14 cellular contexts compared by ENCODE assay signal in genomic region chr11:87116185-87116584, GRCh38.
DNase-seq lines count a peak whose midpoint lies in the region; ATAC-seq, FAIRE-seq and TF ChIP-seq lines count a peak whose summit lies in the region.
"Had no signal": no experiment of that assay in that cellular context is flagged by ENCODE, and none has a peak within 500 bp of the region (broad histone marks: within the 10 kb centered on the region; RNA-seq: fewer than 3 reads in every experiment).

No MANE protein-coding gene starts in this region.

- ATAC-seq in GM19455 (IDR thresholded peaks at IDR 0.05; ENCODE audit: unreplicated experiment), result no peak
- ATAC-seq: CD8-positive, alpha-beta T cell; GM12878 had no signal

- H4K20me1 ChIP-seq in SK-N-SH (ENCODE audit: insufficient read depth), result no peaks in the 10 kb centered on the region

- no peaks in the 10 kb centered on the region for H3K79me2 ChIP-seq in SK-N-SH (ENCODE audit: insufficient read depth)

- H3K4me3 ChIP-seq in SK-N-SH (ENCODE audit: low read depth in 2 of 2, low read length in 1 of 2), result no peak overlapping the region
- no peak overlapping the region for H3K4me3 ChIP-seq in kidney (ENCODE audit: low read length in 2 of 2)
- H3K4me3 ChIP-seq: GM12878, GM23248 had no signal

- H3K9me3 ChIP-seq in SK-N-SH (no peaks in the 10 kb centered on the region), kidney (ENCODE audit: control insufficient read depth in 1 of 2, low read length in 2 of 2) (no peaks in the 10 kb centered on the region)
- H3K9me3 ChIP-seq: Caco-2 had no signal

- H3K27me3 ChIP-seq in SK-N-SH (ENCODE audit: insufficient read depth), result no peaks in the 10 kb centered on the region

- H3K36me3 ChIP-seq in SK-N-SH (replicated peaks in 1 of 2; ENCODE audit: control insufficient read depth in 1 of 2, insufficient read depth in 2 of 2, low read length in 1 of 2), result no peaks in the 10 kb centered on the region
- no peaks in the 10 kb centered on the region for H3K36me3 ChIP-seq in kidney (ENCODE audit: control insufficient read depth in 1 of 2, insufficient read depth in 2 of 2, low read length in 2 of 2)

- POLR2A ChIA-PET in SK-N-SH (lab: Yijun Ruan, JAX), result no interaction called here

- H3K4me2 ChIP-seq in SK-N-SH, result no peak overlapping the region

- no peak for TF ChIP-seq RAD21 in SK-N-SH (IDR thresholded peaks at IDR 0.05; ENCODE audit: low read length)

- WGBS in SK-N-SH (ENCODE audit: low lambda C conversion rate), result 83% methylated on average over 1 of the region's 1 CpG

- DNase-seq in EH (ENCODE audit: low read depth) (peak; percentile 4), SK-N-SH (peak; percentile 47), fibroblast of gingiva (ENCODE audit: low read depth) (peak; percentile 23), kidney (no peak), NK-92 (lab: John Stamatoyannopoulos, UW; ENCODE audit: unreplicated experiment) (no peak), H4 (ENCODE audit: low spot score) (no peak)
- DNase-seq: Caco-2; CD8-positive, alpha-beta T cell; GM23248; H7; IMR-90 had no signal

- H3K9ac ChIP-seq in SK-N-SH, result no peak overlapping the region
- H3K9ac ChIP-seq in kidney (ENCODE audit: low read length in 2 of 2), result no peak overlapping the region
- H3K9ac ChIP-seq: GM23248 had no signal

- H3F3A ChIP-seq in SK-N-SH (replicated peaks; ENCODE audit: insufficient read depth), result peaks cover 4% of the 10 kb centered on the region

- H3K27ac ChIP-seq in SK-N-SH (ENCODE audit: low read depth in 2 of 2, low read length in 1 of 2) (no peak overlapping the region), kidney (ENCODE audit: low read depth in 2 of 2, low read length in 2 of 2) (no peak overlapping the region)
- H3K27ac ChIP-seq: GM23248 had no signal

- CTCF ChIA-PET in SK-N-SH (lab: Yijun Ruan, JAX), result no interaction called here

- peak in 1 of 2 experiments; percentile 88; a peak in 2 of 4 replicates for TF ChIP-seq EP300 in SK-N-SH (IDR thresholded peaks at IDR 0.05; ENCODE audit: borderline replicate concordance in 1 of 2, low read depth in 1 of 2, low read length in 1 of 2)

- peak; percentile 19 for FAIRE-seq in kidney (lab: Jason Lieb, UNC)
- FAIRE-seq: GM12878, GM18507 had no signal

- intact Hi-C loops in kidney (cut with DNase I), result no loop called here

- peaks cover 2 to 6% of the 10 kb centered on the region in 2 experiments; a peak in 2 of 4 replicates for H3K4me1 ChIP-seq in SK-N-SH (ENCODE audit: control insufficient read depth in 1 of 2, insufficient read depth in 2 of 2, low read depth in 1 of 2, low read length in 1 of 2)
- no peaks in the 10 kb centered on the region for H3K4me1 ChIP-seq in kidney (ENCODE audit: control insufficient read depth in 1 of 2, insufficient read depth in 1 of 2, low read depth in 1 of 2, low read length in 2 of 2)

- H2AFZ ChIP-seq in SK-N-SH (ENCODE audit: low read depth), result no peak overlapping the region
- H2AFZ ChIP-seq: GM23248 had no signal

- no peak for TF ChIP-seq CTCF in SK-N-SH (IDR thresholded peaks at IDR 0.05)
- no peak for TF ChIP-seq CTCF in kidney (IDR thresholded peaks at IDR 0.05; ENCODE audit: borderline replicate concordance, extremely low read depth, insufficient read depth)

- H3K9me2 ChIP-seq in SK-N-SH, result no peaks in the 10 kb centered on the region

TF ChIP-seq in SK-N-SH, 30 proteins besides CTCF, POLR2A, EP300 and RAD21:
- TF ChIP-seq CHD2 (IDR thresholded peaks at IDR 0.05; ENCODE audit: low read length, partially characterized antibody) (peak; percentile 72), FOXJ3 (CRISPR knock-in tag; IDR thresholded peaks at IDR 0.05) (0 out of 2 replicates have a peak, but pooled peaks have one; percentile 32), POLR2AphosphoS5 (IDR thresholded peaks at IDR 0.05; ENCODE audit: low read depth, low read length) (peak; percentile 41; the same call in 1 of the 2 replicates), NFIC (IDR thresholded peaks at IDR 0.05; ENCODE audit: borderline replicate concordance) (no peak), RCOR1 (IDR thresholded peaks at IDR 0.05; ENCODE audit: low read length) (peak; percentile 86), TCF12 (IDR thresholded peaks at IDR 0.05) (peak; percentile 84), GATA2 (CRISPR knock-in tag; IDR thresholded peaks at IDR 0.05) (peak; percentile 41; the same call in 1 of the 2 replicates), TAF1 (IDR thresholded peaks at IDR 0.05; ENCODE audit: borderline replicate concordance, low read depth, low read length) (no peak)
- TF ChIP-seq, protein P1, sequence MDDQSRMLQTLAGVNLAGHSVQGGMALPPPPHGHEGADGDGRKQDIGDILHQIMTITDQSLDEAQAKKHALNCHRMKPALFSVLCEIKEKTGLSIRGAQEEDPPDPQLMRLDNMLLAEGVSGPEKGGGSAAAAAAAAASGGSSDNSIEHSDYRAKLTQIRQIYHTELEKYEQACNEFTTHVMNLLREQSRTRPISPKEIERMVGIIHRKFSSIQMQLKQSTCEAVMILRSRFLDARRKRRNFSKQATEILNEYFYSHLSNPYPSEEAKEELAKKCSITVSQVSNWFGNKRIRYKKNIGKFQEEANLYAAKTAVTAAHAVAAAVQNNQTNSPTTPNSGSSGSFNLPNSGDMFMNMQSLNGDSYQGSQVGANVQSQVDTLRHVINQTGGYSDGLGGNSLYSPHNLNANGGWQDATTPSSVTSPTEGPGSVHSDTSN (IDR thresholded peaks at IDR 0.05), result 0 out of 2 replicates have a peak, but pooled peaks have one; percentile 6

Comparison
In these comparisons a context has a peak if more than half of its experiments do, and no peak if none do; other contexts are left out.
1. DNase-seq: peak in EH (single experiment), SK-N-SH (single experiment) and fibroblast of gingiva (single experiment); none in kidney (single experiment), NK-92 (single experiment) and H4 (single experiment).